In genomic region chr1:231626951-231627614, GRCh38 we compare ENCODE assay signal across 8 cellular contexts. TPM values are rescaled to one million over a fixed set of nuclear protein-coding genes. Genes with fewer than 3 reads are reported as not detected.
A peak's percentile ranks its signal among the peaks of the same experiment; 100 is the strongest.
DNase-seq lines count a peak whose midpoint lies in the region; ATAC-seq lines count a peak whose summit lies in the region.

No MANE protein-coding gene starts in this region.

- H2BK5ac ChIP-seq in neuronal stem cell (ENCODE audit: low read length): no peak overlapping the region

- H3K36me3 ChIP-seq in neuronal stem cell (replicated peaks in 1 of 2; ENCODE audit: control insufficient read depth in 2 of 2, insufficient read depth in 2 of 2, low read length in 2 of 2): no peaks in the 10 kb centered on the region

- H4K91ac ChIP-seq in neuronal stem cell (ENCODE audit: low read depth, low read length, poor library complexity): no peak overlapping the region

- no peak overlapping the region for H2AK5ac ChIP-seq in neuronal stem cell (ENCODE audit: low read depth, low read length)

- peak overlapping the region; percentile 96 for H3K18ac ChIP-seq in neuronal stem cell (ENCODE audit: low read length)

- H3K79me1 ChIP-seq in neuronal stem cell (ENCODE audit: low read depth, low read length): no peaks in the 10 kb centered on the region

- peaks cover 8 to 13% of the 10 kb centered on the region in 2 donors for H3K4me1 ChIP-seq in neuronal stem cell (ENCODE audit: control insufficient read depth in 2 of 2, insufficient read depth in 1 of 2, low read depth in 1 of 2, low read length in 2 of 2)

- peak overlapping the region; percentile 87 for H2BK15ac ChIP-seq in neuronal stem cell (ENCODE audit: low read length)

- peak overlapping the region; percentile 97 for H2AFZ ChIP-seq in neuronal stem cell (ENCODE audit: low read length)

- H2BK120ac ChIP-seq in neuronal stem cell (ENCODE audit: low read depth, low read length): peak overlapping the region; percentile 82

- DNase-seq in A172 (ENCODE audit: low spot score) (peak; percentile 62), OCI-M1 (lab: John Stamatoyannopoulos, UW) (peak; percentile 59), head of caudate nucleus (peak; percentile 31 to 82 (median 60)), neuronal stem cell (ENCODE audit: low spot score) (peak; percentile 29)
- peak; percentile 81 for DNase-seq in activated effector memory CD4-positive, alpha-beta T cell treated with anti-CD3 and anti-CD28 coated beads, Interleukin-2, amount 50 U/mL, for 16 hours

- no peaks in the 10 kb centered on the region for H3K9me3 ChIP-seq in neuronal stem cell (replicated peaks in 1 of 2; ENCODE audit: control insufficient read depth in 2 of 2, insufficient read depth in 1 of 2, low read depth in 1 of 2, low read length in 2 of 2)

- H3K27ac ChIP-seq in neuronal stem cell (replicated peaks; ENCODE audit: low read length): no peak overlapping the region

- H3K9ac ChIP-seq in neuronal stem cell (ENCODE audit: low read depth, low read length, poor library complexity): peak overlapping the region; percentile 94

- peaks cover 0 to 10% (median 0%) of the 10 kb centered on the region in 3 experiments for H3K27me3 ChIP-seq in neuronal stem cell (ENCODE audit: control insufficient read depth in 3 of 3, insufficient read depth in 3 of 3, low read depth in 1 of 3, low read length in 3 of 3)

- peak overlapping the region; percentile 90 for H3K23ac ChIP-seq in neuronal stem cell (ENCODE audit: low read depth, low read length, poor library complexity)

- H2BK12ac ChIP-seq in neuronal stem cell (ENCODE audit: low read length): no peak overlapping the region

- H4K8ac ChIP-seq in neuronal stem cell (ENCODE audit: low read depth, low read length): no peak overlapping the region

- ATAC-seq in GM18502 (IDR thresholded peaks at IDR 0.05; ENCODE audit: poor library complexity, unreplicated experiment): peak; percentile 58
- peak; percentile 75 for ATAC-seq in HG03108 (IDR thresholded peaks at IDR 0.05; ENCODE audit: unreplicated experiment)
- ATAC-seq in HG03439 (IDR thresholded peaks at IDR 0.05; ENCODE audit: unreplicated experiment): no peak

- intact Hi-C loops in head of caudate nucleus (cut with DNase I): no loop called here

- peak overlapping the region; percentile 99 for H3K14ac ChIP-seq in neuronal stem cell (ENCODE audit: low read length)

- H3K4me3 ChIP-seq in neuronal stem cell (ENCODE audit: low read length in 2 of 2): peak overlapping the region; percentile 96

- H3K4me2 ChIP-seq in neuronal stem cell (ENCODE audit: insufficient read depth, low read length, poor library complexity, severe bottlenecking): peak overlapping the region; percentile 99

- WGBS in neuronal stem cell (ENCODE audit: extremely low coverage in 2 of 2, insufficient read length in 2 of 2, insufficient replicate concordance in 1 of 2), 2 donors: no CpG with 5 or more reads among the region's 49 CpGs

- no peak overlapping the region for H3K4ac ChIP-seq in neuronal stem cell (ENCODE audit: low read length)

RNA-seq across cellular contexts. Expression of gene DISC1, which starts 0.5 kb away (rescaled TPM):
- total RNA-seq in A172 (2014; rRNA removed; shearing (Covaris generic)): 5.0 and 5.2 TPM in 2 replicates
- polyA plus RNA-seq in neuronal stem cell (2013, experiment 1 of 2): 0.57 TPM
- polyA plus RNA-seq in neuronal stem cell (2013, experiment 2 of 2): 0.71 TPM

Comparison
In these comparisons a context has a peak if more than half of its experiments do, and no peak if none do; other contexts are left out.
1. DNase-seq: peak in every context shown above with its lines; median percentile 81 in activated effector memory CD4-positive, alpha-beta T cell treated with anti-CD3 and anti-CD28 coated beads, Interleukin-2, amount 50 U/mL, for 16 hours; 62 in A172; 60 in head of caudate nucleus; 59 in OCI-M1; 29 in neuronal stem cell.